8 cellular contexts compared by ENCODE assay signal in genomic region chr16:27326738-27327585, GRCh38. TPM values are rescaled to one million over a fixed set of nuclear protein-coding genes. Genes with fewer than 3 reads are reported as not detected.
A peak's percentile ranks its signal among the peaks of the same experiment; 100 is the strongest.
DNase-seq lines count a peak whose midpoint lies in the region; ATAC-seq and TF ChIP-seq lines count a peak whose summit lies in the region.

No MANE protein-coding gene starts in this region.

- BruUV-seq in MCF 10A (replicated peaks; lab: Mats Ljungman, UMichigan), result no TSS peak

- peaks cover 0 to 58% (median 19%) of the 10 kb centered on the region in 11 experiments; a peak in 14 of 22 replicates for H3K36me3 ChIP-seq in BLaER1 treated with 17β-estradiol and CSF1 and Interleukin-3, amounts not matched to agents 10 nM and 100 nM

- H3K27me3 ChIP-seq in BLaER1 treated with 17β-estradiol and CSF1 and Interleukin-3, amounts not matched to agents 10 nM and 100 nM, result no peaks in the 10 kb centered on the region

- no peaks in the 10 kb centered on the region; a peak in 1 of 22 replicates for H4K20me1 ChIP-seq in BLaER1 treated with 17β-estradiol and CSF1 and Interleukin-3, amounts not matched to agents 10 nM and 100 nM

- H3K36me3 Mint-ChIP-seq in MCF 10A (ENCODE audit: insufficient read depth, unreplicated experiment), result peaks cover 25% of the 10 kb centered on the region

- peak overlapping the region; percentile 57 to 97 (median 82) for H3K4me2 ChIP-seq in BLaER1 treated with 17β-estradiol and CSF1 and Interleukin-3, amounts not matched to agents 10 nM and 100 nM

- ATAC-seq in HG03064 (IDR thresholded peaks at IDR 0.05; ENCODE audit: low read depth, unreplicated experiment), result peak; percentile 70

- peaks cover 31% of the 10 kb centered on the region for H3K4me1 Mint-ChIP-seq in MCF 10A (ENCODE audit: insufficient read depth, unreplicated experiment)

- intact Hi-C loops in MCF 10A (cut with micrococcal nuclease), result loop anchor here (1.0 kb wide), 1 partner anchor 92 kb away; no protein-coding TSS in a partner anchor

- H3K9me3 ChIP-seq in BLaER1 treated with 17β-estradiol and CSF1 and Interleukin-3, amounts not matched to agents 10 nM and 100 nM (replicated peaks in 1 of 11), result peaks cover 0 to 5% (median 0%) of the 10 kb centered on the region in 11 experiments; a peak in 1 of 22 replicates

- POLR2A ChIA-PET in MCF 10A (lab: Yijun Ruan, JAX), result interaction anchor here (0.6 to 6.8 kb wide), 7 partner anchors 9 to 136 kb away, joined by 3 to 57 read pairs (median 3); partner anchors contain the start of gene NSMCE1

- H3K4me1 ChIP-seq in BLaER1 treated with 17β-estradiol and CSF1 and Interleukin-3, amounts not matched to agents 10 nM and 100 nM, result peaks cover 46 to 100% (median 96%) of the 10 kb centered on the region in 10 experiments

- H3K27me3 Mint-ChIP-seq in MCF 10A (ENCODE audit: insufficient read depth, unreplicated experiment), result no peaks in the 10 kb centered on the region

- H3K27ac ChIP-seq in BLaER1 treated with 17β-estradiol and CSF1 and Interleukin-3, amounts not matched to agents 10 nM and 100 nM, result peak overlapping the region; percentile 78 to 97 (median 91)

- H3K4me3 Mint-ChIP-seq in MCF 10A (ENCODE audit: unreplicated experiment), result peak overlapping the region; percentile 56

- H3K4me3 ChIP-seq in BLaER1 treated with 17β-estradiol and CSF1 and Interleukin-3, amounts not matched to agents 10 nM and 100 nM, result peak overlapping the region in 5 of 10 experiments; percentile 3 to 50 (median 11); a peak in 6 of 20 replicates

- peak overlapping the region; percentile 64 to 81 (median 78) for H3K9ac ChIP-seq in BLaER1 treated with 17β-estradiol and CSF1 and Interleukin-3, amounts not matched to agents 10 nM and 100 nM

- peak; percentile 90 for DNase-seq in SKM-1 (lab: John Stamatoyannopoulos, UW; ENCODE audit: unreplicated experiment)
- peak; percentile 97 for DNase-seq in MCF 10A (ENCODE audit: unreplicated experiment)
- peak; percentile 97 for DNase-seq in iris pigment epithelial cell (ENCODE audit: low read depth)
- DNase-seq in smooth muscle cell of the brain vasculature (ENCODE audit: low read depth, low spot score), result peak; percentile 94
- no peak for DNase-seq in NCI-H1417 treated with DMSO at 0.1 percent for 48 hours (lab: John Stamatoyannopoulos, UW)
- DNase-seq in foreskin melanocyte, result no peak

- CTCF ChIA-PET in MCF 10A (lab: Yijun Ruan, JAX), result interaction anchor here (1.4 to 2.7 kb wide), 2 partner anchors 9 to 92 kb away, joined by 5 to 14 read pairs; no protein-coding TSS in a partner anchor

- H3K9me3 Mint-ChIP-seq in MCF 10A (ENCODE audit: unreplicated experiment), result no peaks in the 10 kb centered on the region

- H3K27ac Mint-ChIP-seq in MCF 10A (ENCODE audit: low read depth, unreplicated experiment), result peak overlapping the region; percentile 92

- TF ChIP-seq CTCF in MCF 10A (IDR thresholded peaks at IDR 0.05; ENCODE audit: unreplicated experiment), result peak; percentile 9

RNA-seq across cellular contexts. Expression of gene IL4R, which starts 13.2 kb away (rescaled TPM):
- total RNA-seq in MCF 10A (2022), result 50.4 and 51.9 TPM in 2 replicates

RNA-seq across cellular contexts. Expression of gene NSMCE1, which starts 58.4 kb away (rescaled TPM):
- 106 and 119 TPM in 2 replicates for total RNA-seq in MCF 10A (2022)

Comparison
In these comparisons a context has a peak if more than half of its experiments do, and no peak if none do; other contexts are left out.
1. DNase-seq: peak in SKM-1 (single experiment), MCF 10A (single experiment), iris pigment epithelial cell (single experiment) and smooth muscle cell of the brain vasculature (single experiment); none in NCI-H1417 treated with DMSO at 0.1 percent for 48 hours (single experiment) and foreskin melanocyte (single experiment).